Comparison of ENCODE assay signal across 1 cellular context in the genomic region with DNA sequence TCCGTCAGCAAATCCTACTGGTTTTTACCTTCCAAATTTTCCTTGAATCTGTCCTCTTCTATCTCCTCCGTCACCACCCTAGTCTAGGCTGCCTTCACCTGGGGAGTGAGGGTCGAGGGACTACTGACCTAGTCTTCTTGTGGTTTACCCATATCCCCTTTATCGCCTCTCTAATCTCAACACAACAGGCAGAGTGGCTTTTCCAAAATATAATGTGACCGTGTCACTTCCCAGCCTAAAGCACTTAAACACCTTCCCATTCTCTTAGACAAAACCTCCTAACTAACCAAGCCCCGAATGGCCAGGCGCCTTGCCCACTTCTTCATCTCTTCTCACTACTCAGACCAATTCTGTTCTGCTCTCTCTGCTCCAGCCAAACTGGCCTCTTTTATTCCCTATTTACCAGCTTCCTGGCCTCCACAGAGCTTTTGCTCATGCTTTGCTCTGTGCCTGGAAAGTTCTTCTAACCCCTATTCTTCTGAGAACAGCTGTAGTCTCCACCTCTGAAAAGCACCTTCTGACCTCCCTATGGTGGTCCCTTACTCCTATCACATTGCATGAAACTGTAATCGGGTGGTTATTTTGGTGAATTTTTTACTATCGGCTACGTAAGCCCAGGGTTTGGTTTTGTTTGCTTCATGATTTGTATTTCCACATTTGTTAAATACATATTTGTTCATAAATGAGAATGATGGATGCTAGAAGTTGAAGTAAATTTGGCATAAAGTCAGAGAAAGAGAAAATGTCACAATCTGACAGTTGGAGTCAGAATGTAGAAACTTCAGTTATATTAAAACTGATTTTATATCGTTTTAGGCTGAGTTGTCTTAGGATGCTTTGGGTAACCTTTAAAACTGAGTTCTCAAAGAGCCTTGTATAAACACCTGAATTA.
TF ChIP-seq lines count a peak whose summit lies in the region.

No MANE protein-coding gene starts in this region.

TF ChIP-seq in K562, 482 proteins besides CTCF, POLR2A, EP300 and RAD21 (continued from another document and continues in another):
- TF ChIP-seq, protein P1, sequence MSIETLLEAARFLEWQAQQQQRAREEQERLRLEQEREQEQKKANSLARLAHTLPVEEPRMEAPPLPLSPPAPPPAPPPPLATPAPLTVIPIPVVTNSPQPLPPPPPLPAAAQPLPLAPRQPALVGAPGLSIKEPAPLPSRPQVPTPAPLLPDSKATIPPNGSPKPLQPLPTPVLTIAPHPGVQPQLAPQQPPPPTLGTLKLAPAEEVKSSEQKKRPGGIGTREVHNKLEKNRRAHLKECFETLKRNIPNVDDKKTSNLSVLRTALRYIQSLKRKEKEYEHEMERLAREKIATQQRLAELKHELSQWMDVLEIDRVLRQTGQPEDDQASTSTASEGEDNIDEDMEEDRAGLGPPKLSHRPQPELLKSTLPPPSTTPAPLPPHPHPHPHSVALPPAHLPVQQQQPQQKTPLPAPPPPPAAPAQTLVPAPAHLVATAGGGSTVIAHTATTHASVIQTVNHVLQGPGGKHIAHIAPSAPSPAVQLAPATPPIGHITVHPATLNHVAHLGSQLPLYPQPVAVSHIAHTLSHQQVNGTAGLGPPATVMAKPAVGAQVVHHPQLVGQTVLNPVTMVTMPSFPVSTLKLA (conservative IDR thresholded peaks at IDR 0.05), result no peak
- TF ChIP-seq KDM4B (IDR thresholded peaks at IDR 0.05; ENCODE audit: borderline replicate concordance in 2 of 2, low read depth in 1 of 2) (no peak), C11orf30 (IDR thresholded peaks at IDR 0.05; ENCODE audit: low read depth) (no peak), MCM5 (IDR thresholded peaks at IDR 0.05; ENCODE audit: low read depth) (no peak), EGR1 (conservative IDR thresholded peaks at IDR 0.05) (no peak), TGIF2 (CRISPR knock-in tag; IDR thresholded peaks at IDR 0.05) (no peak), SRSF9 (IDR thresholded peaks at IDR 0.05; ENCODE audit: borderline replicate concordance, low read depth, low read length) (no peak), PTTG1 (tag; IDR thresholded peaks at IDR 0.05; ENCODE audit: low read depth) (no peak), SIX5 (IDR thresholded peaks at IDR 0.05; ENCODE audit: borderline replicate concordance in 1 of 2, insufficient read depth in 1 of 2, low read depth in 1 of 2, low read length in 2 of 2) (no peak), ZSCAN32 (CRISPR knock-in tag; IDR thresholded peaks at IDR 0.05) (no peak), ZKSCAN1 (IDR thresholded peaks at IDR 0.05; ENCODE audit: low read depth, low read length) (no peak), ATF7 (IDR thresholded peaks at IDR 0.05) (no peak), HNRNPK (IDR thresholded peaks at IDR 0.05; ENCODE audit: low read depth, low read length, poor library complexity, severe bottlenecking) (no peak), ZNF311 (CRISPR knock-in tag; IDR thresholded peaks at IDR 0.05) (no peak), ETS2 (tag; IDR thresholded peaks at IDR 0.05; ENCODE audit: borderline replicate concordance, poor library complexity, severe bottlenecking) (no peak), TEAD2 (tag; IDR thresholded peaks at IDR 0.05) (no peak), POLR2B (IDR thresholded peaks at IDR 0.05; ENCODE audit: low read depth, partially characterized antibody) (no peak), POLR3A (IDR thresholded peaks at IDR 0.05; ENCODE audit: borderline replicate concordance, extremely low read depth, insufficient read depth, insufficient read length) (no peak), CBFA2T3 (IDR thresholded peaks at IDR 0.05) (no peak), HIVEP1 (CRISPR knock-in tag; IDR thresholded peaks at IDR 0.05) (peak; percentile 84), ZNF436 (CRISPR knock-in tag; IDR thresholded peaks at IDR 0.05) (no peak), LEF1 (IDR thresholded peaks at IDR 0.05) (no peak), TCFL5 (CRISPR knock-in tag; conservative IDR thresholded peaks at IDR 0.05) (no peak)
- TF ChIP-seq, protein P2, sequence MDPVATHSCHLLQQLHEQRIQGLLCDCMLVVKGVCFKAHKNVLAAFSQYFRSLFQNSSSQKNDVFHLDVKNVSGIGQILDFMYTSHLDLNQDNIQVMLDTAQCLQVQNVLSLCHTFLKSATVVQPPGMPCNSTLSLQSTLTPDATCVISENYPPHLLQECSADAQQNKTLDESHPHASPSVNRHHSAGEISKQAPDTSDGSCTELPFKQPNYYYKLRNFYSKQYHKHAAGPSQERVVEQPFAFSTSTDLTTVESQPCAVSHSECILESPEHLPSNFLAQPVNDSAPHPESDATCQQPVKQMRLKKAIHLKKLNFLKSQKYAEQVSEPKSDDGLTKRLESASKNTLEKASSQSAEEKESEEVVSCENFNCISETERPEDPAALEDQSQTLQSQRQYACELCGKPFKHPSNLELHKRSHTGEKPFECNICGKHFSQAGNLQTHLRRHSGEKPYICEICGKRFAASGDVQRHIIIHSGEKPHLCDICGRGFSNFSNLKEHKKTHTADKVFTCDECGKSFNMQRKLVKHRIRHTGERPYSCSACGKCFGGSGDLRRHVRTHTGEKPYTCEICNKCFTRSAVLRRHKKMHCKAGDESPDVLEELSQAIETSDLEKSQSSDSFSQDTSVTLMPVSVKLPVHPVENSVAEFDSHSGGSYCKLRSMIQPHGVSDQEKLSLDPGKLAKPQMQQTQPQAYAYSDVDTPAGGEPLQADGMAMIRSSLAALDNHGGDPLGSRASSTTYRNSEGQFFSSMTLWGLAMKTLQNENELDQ (CRISPR knock-in tag; IDR thresholded peaks at IDR 0.05; ENCODE audit: borderline replicate concordance), result no peak
- TF ChIP-seq, protein P3, sequence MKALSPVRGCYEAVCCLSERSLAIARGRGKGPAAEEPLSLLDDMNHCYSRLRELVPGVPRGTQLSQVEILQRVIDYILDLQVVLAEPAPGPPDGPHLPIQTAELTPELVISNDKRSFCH (CRISPR knock-in tag; IDR thresholded peaks at IDR 0.05), result peak; percentile 60; the same call in 1 of the 2 replicates
- TF ChIP-seq, protein P3 (tag; IDR thresholded peaks at IDR 0.05), result no peak
- TF ChIP-seq, protein P4, sequence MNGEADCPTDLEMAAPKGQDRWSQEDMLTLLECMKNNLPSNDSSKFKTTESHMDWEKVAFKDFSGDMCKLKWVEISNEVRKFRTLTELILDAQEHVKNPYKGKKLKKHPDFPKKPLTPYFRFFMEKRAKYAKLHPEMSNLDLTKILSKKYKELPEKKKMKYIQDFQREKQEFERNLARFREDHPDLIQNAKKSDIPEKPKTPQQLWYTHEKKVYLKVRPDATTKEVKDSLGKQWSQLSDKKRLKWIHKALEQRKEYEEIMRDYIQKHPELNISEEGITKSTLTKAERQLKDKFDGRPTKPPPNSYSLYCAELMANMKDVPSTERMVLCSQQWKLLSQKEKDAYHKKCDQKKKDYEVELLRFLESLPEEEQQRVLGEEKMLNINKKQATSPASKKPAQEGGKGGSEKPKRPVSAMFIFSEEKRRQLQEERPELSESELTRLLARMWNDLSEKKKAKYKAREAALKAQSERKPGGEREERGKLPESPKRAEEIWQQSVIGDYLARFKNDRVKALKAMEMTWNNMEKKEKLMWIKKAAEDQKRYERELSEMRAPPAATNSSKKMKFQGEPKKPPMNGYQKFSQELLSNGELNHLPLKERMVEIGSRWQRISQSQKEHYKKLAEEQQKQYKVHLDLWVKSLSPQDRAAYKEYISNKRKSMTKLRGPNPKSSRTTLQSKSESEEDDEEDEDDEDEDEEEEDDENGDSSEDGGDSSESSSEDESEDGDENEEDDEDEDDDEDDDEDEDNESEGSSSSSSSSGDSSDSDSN (IDR thresholded peaks at IDR 0.05; ENCODE audit: borderline replicate concordance in 1 of 2, low read depth in 2 of 2, low read length in 2 of 2), result peak; percentile 21 to 45; a peak in 1 of 4 replicates
- TF ChIP-seq, protein P5, sequence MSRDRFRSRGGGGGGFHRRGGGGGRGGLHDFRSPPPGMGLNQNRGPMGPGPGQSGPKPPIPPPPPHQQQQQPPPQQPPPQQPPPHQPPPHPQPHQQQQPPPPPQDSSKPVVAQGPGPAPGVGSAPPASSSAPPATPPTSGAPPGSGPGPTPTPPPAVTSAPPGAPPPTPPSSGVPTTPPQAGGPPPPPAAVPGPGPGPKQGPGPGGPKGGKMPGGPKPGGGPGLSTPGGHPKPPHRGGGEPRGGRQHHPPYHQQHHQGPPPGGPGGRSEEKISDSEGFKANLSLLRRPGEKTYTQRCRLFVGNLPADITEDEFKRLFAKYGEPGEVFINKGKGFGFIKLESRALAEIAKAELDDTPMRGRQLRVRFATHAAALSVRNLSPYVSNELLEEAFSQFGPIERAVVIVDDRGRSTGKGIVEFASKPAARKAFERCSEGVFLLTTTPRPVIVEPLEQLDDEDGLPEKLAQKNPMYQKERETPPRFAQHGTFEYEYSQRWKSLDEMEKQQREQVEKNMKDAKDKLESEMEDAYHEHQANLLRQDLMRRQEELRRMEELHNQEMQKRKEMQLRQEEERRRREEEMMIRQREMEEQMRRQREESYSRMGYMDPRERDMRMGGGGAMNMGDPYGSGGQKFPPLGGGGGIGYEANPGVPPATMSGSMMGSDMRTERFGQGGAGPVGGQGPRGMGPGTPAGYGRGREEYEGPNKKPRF (IDR thresholded peaks at IDR 0.05; ENCODE audit: low read depth, low read length), result no peak
- TF ChIP-seq, protein P6, sequence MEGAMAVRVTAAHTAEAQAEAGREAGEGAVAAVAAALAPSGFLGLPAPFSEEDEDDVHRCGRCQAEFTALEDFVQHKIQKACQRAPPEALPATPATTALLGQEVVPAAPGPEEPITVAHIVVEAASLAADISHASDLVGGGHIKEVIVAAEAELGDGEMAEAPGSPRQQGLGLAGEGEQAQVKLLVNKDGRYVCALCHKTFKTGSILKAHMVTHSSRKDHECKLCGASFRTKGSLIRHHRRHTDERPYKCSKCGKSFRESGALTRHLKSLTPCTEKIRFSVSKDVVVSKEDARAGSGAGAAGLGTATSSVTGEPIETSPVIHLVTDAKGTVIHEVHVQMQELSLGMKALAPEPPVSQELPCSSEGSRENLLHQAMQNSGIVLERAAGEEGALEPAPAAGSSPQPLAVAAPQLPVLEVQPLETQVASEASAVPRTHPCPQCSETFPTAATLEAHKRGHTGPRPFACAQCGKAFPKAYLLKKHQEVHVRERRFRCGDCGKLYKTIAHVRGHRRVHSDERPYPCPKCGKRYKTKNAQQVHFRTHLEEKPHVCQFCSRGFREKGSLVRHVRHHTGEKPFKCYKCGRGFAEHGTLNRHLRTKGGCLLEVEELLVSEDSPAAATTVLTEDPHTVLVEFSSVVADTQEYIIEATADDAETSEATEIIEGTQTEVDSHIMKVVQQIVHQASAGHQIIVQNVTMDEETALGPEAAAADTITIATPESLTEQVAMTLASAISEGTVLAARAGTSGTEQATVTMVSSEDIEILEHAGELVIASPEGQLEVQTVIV (CRISPR knock-in tag; IDR thresholded peaks at IDR 0.05; ENCODE audit: borderline replicate concordance), result no peak
- TF ChIP-seq, protein P7, sequence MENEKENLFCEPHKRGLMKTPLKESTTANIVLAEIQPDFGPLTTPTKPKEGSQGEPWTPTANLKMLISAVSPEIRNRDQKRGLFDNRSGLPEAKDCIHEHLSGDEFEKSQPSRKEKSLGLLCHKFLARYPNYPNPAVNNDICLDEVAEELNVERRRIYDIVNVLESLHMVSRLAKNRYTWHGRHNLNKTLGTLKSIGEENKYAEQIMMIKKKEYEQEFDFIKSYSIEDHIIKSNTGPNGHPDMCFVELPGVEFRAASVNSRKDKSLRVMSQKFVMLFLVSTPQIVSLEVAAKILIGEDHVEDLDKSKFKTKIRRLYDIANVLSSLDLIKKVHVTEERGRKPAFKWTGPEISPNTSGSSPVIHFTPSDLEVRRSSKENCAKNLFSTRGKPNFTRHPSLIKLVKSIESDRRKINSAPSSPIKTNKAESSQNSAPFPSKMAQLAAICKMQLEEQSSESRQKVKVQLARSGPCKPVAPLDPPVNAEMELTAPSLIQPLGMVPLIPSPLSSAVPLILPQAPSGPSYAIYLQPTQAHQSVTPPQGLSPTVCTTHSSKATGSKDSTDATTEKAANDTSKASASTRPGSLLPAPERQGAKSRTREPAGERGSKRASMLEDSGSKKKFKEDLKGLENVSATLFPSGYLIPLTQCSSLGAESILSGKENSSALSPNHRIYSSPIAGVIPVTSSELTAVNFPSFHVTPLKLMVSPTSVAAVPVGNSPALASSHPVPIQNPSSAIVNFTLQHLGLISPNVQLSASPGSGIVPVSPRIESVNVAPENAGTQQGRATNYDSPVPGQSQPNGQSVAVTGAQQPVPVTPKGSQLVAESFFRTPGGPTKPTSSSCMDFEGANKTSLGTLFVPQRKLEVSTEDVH (IDR thresholded peaks at IDR 0.05; ENCODE audit: low read depth, partially characterized antibody), result no peak
- TF ChIP-seq, protein P8, sequence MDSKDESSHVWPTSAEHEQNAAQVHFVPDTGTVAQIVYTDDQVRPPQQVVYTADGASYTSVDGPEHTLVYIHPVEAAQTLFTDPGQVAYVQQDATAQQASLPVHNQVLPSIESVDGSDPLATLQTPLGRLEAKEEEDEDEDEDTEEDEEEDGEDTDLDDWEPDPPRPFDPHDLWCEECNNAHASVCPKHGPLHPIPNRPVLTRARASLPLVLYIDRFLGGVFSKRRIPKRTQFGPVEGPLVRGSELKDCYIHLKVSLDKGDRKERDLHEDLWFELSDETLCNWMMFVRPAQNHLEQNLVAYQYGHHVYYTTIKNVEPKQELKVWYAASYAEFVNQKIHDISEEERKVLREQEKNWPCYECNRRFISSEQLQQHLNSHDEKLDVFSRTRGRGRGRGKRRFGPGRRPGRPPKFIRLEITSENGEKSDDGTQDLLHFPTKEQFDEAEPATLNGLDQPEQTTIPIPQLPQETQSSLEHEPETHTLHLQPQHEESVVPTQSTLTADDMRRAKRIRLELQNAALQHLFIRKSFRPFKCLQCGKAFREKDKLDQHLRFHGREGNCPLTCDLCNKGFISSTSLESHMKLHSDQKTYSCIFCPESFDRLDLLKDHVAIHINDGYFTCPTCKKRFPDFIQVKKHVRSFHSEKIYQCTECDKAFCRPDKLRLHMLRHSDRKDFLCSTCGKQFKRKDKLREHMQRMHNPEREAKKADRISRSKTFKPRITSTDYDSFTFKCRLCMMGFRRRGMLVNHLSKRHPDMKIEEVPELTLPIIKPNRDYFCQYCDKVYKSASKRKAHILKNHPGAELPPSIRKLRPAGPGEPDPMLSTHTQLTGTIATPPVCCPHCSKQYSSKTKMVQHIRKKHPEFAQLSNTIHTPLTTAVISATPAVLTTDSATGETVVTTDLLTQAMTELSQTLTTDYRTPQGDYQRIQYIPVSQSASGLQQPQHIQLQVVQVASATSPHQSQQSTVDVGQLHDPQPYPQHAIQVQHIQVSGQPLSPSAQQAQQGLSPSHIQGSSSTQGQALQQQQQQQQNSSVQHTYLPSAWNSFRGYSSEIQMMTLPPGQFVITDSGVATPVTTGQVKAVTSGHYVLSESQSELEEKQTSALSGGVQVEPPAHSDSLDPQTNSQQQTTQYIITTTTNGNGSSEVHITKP (IDR thresholded peaks at IDR 0.05; ENCODE audit: partially characterized antibody), result no peak
- TF ChIP-seq, protein P9, sequence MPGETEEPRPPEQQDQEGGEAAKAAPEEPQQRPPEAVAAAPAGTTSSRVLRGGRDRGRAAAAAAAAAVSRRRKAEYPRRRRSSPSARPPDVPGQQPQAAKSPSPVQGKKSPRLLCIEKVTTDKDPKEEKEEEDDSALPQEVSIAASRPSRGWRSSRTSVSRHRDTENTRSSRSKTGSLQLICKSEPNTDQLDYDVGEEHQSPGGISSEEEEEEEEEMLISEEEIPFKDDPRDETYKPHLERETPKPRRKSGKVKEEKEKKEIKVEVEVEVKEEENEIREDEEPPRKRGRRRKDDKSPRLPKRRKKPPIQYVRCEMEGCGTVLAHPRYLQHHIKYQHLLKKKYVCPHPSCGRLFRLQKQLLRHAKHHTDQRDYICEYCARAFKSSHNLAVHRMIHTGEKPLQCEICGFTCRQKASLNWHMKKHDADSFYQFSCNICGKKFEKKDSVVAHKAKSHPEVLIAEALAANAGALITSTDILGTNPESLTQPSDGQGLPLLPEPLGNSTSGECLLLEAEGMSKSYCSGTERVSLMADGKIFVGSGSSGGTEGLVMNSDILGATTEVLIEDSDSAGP (CRISPR knock-in tag; IDR thresholded peaks at IDR 0.05), result no peak; the same call in 1 of the 2 replicates
